8 cellular contexts compared by ENCODE assay signal in genomic region chr13:98144501-98145350, GRCh38. TPM values are rescaled to one million over a fixed set of nuclear protein-coding genes. Genes with fewer than 3 reads are reported as not detected.
DNase-seq lines count a peak whose midpoint lies in the region; ATAC-seq and TF ChIP-seq lines count a peak whose summit lies in the region.

No MANE protein-coding gene starts in this region.

- CTCF ChIA-PET in activated naive CD4-positive, alpha-beta T cell treated with anti-CD3 and anti-CD28 coated beads for 36 hours (lab: Charles Lee), result no interaction called here
- CTCF ChIA-PET in PC-3 (lab: Charles Lee), result no interaction called here

- 39 to 41% methylated on average over 17 of the region's 17 CpGs for WGBS in esophagus, 2 donors

- H3K36me3 ChIP-seq in PC-3 (ENCODE audit: low read depth, low read length) (no peaks in the 10 kb centered on the region), esophagus (ENCODE audit: control insufficient read depth in 2 of 2, insufficient read depth in 2 of 2, low read length in 1 of 2) (no peaks in the 10 kb centered on the region)

- no peaks in the 10 kb centered on the region for H3K9me3 Mint-ChIP-seq in activated naive CD4-positive, alpha-beta T cell treated with anti-CD3 and anti-CD28 coated beads for 36 hours
- no peaks in the 10 kb centered on the region for H3K9me3 Mint-ChIP-seq in activated naive CD4-positive, alpha-beta T cell treated with anti-CD3 and anti-CD28 coated beads, Interleukin-2, amount 50 U/mL, for 72 hours
- no peaks in the 10 kb centered on the region for H3K9me3 Mint-ChIP-seq in nephron

- intact Hi-C loops in activated naive CD4-positive, alpha-beta T cell treated with anti-CD3 and anti-CD28 coated beads for 36 hours (cut with micrococcal nuclease), result loop anchor here (5.0 kb wide), 1 partner anchor 528 kb away; no protein-coding TSS in a partner anchor
- intact Hi-C loops in PC-3 (cut with micrococcal nuclease), result loop anchor here (1.0 to 10.0 kb wide), 5 partner anchors 70 to 297 kb away; no protein-coding TSS in a partner anchor

- H3K4me3 Mint-ChIP-seq in activated naive CD4-positive, alpha-beta T cell treated with anti-CD3 and anti-CD28 coated beads for 36 hours, result peak overlapping the region; percentile 66
- H3K4me3 Mint-ChIP-seq in nephron, result peak overlapping the region; percentile 97 to 99 (median 97)

- H3K27ac ChIP-seq in PC-3 (ENCODE audit: low read length), result 0 out of 2 replicates have a peak overlapping the region, but pooled peaks have one; percentile 7
- no peak overlapping the region for H3K27ac ChIP-seq in esophagus (ENCODE audit: low read depth in 2 of 2, low read length in 1 of 2)

- no peaks in the 10 kb centered on the region for H3K36me3 Mint-ChIP-seq in activated naive CD4-positive, alpha-beta T cell treated with anti-CD3 and anti-CD28 coated beads for 36 hours (ENCODE audit: low read depth)
- H3K36me3 Mint-ChIP-seq in activated naive CD4-positive, alpha-beta T cell treated with anti-CD3 and anti-CD28 coated beads, Interleukin-2, amount 50 U/mL, for 72 hours, result no peaks in the 10 kb centered on the region
- H3K36me3 Mint-ChIP-seq in nephron (ENCODE audit: low read depth), result peaks cover 11% of the 10 kb centered on the region

- H3K9me3 ChIP-seq in PC-3 (ENCODE audit: low read length), result no peaks in the 10 kb centered on the region
- H3K9me3 ChIP-seq in esophagus (ENCODE audit: control insufficient read depth in 2 of 2, insufficient read depth in 1 of 2, low read depth in 1 of 2, low read length in 1 of 2), result no peaks in the 10 kb centered on the region

- H3F3A ChIP-seq in PC-3 (ENCODE audit: low read length, unreplicated experiment), result no peaks in the 10 kb centered on the region

- H3K9me2 ChIP-seq in PC-3 (replicated peaks; ENCODE audit: low read length), result no peaks in the 10 kb centered on the region

- TF ChIP-seq CTCF in PC-3 (conservative IDR thresholded peaks at IDR 0.05; ENCODE audit: low read depth, low read length), result peak; percentile 23; the same call in 1 of the 2 replicates
- peak in 1 of 3 experiments; percentile 10 for TF ChIP-seq CTCF in nephron (IDR thresholded peaks at IDR 0.05; ENCODE audit: unreplicated experiment in 3 of 3)

- BruUV-seq in PC-3 (replicated peaks; lab: Mats Ljungman, UMichigan), result no TSS peak

- no peak for DNase-seq in activated naive CD4-positive, alpha-beta T cell treated with anti-CD3 and anti-CD28 coated beads for 36 hours
- no peak for DNase-seq in activated naive CD4-positive, alpha-beta T cell treated with anti-CD3 and anti-CD28 coated beads, Interleukin-2, amount 50 U/mL, for 72 hours (ENCODE audit: low spot score in 2 of 2)
- peak; percentile 62 for DNase-seq in PC-3
- DNase-seq in stimulated activated CD4-positive, alpha-beta T cell treated with anti-CD3 and anti-CD28 coated beads, Interleukin-4, amount 100 ng/mL, for 1 hour, result no peak

- H3K27ac Mint-ChIP-seq in activated naive CD4-positive, alpha-beta T cell treated with anti-CD3 and anti-CD28 coated beads for 36 hours, result no peak overlapping the region
- H3K27ac Mint-ChIP-seq in activated naive CD4-positive, alpha-beta T cell treated with anti-CD3 and anti-CD28 coated beads, Interleukin-2, amount 50 U/mL, for 72 hours, result no peak overlapping the region
- H3K27ac Mint-ChIP-seq in nephron, result peak overlapping the region; percentile 96 to 99 (median 98)

- 0 out of 2 replicates have a peak, but pooled peaks cover 4% of the 10 kb centered on the region for H4K20me1 ChIP-seq in PC-3 (ENCODE audit: low read length)

- peaks cover 59% of the 10 kb centered on the region for H3K79me2 ChIP-seq in PC-3 (ENCODE audit: low read length)

- peak overlapping the region; percentile 76 for H2AFZ ChIP-seq in PC-3 (ENCODE audit: low read length)

- peaks cover 50% of the 10 kb centered on the region for H3K27me3 Mint-ChIP-seq in activated naive CD4-positive, alpha-beta T cell treated with anti-CD3 and anti-CD28 coated beads for 36 hours (ENCODE audit: low read depth)
- peaks cover 5% of the 10 kb centered on the region for H3K27me3 Mint-ChIP-seq in nephron (ENCODE audit: low read depth)

- peaks cover 9% of the 10 kb centered on the region for H3K4me1 Mint-ChIP-seq in activated naive CD4-positive, alpha-beta T cell treated with anti-CD3 and anti-CD28 coated beads for 36 hours (ENCODE audit: low read depth)
- peaks cover 49% of the 10 kb centered on the region for H3K4me1 Mint-ChIP-seq in nephron

- POLR2A ChIA-PET in PC-3 (lab: Charles Lee; ENCODE audit: unreplicated experiment), result no interaction called here

- no peak for ATAC-seq in activated naive CD4-positive, alpha-beta T cell treated with anti-CD3 and anti-CD28 coated beads, Interleukin-2, amount 50 U/mL, for 72 hours
- ATAC-seq in PC-3 (peak; percentile 16), HG02970 (IDR thresholded peaks at IDR 0.05; ENCODE audit: low FRiP score, unreplicated experiment) (no peak), HG03565 (IDR thresholded peaks at IDR 0.05; ENCODE audit: unreplicated experiment) (no peak)

- peak overlapping the region; percentile 75 for H3K9ac ChIP-seq in PC-3 (ENCODE audit: low read length)

- H3K4me1 ChIP-seq in PC-3 (ENCODE audit: insufficient read depth, low read length) (peaks cover 13% of the 10 kb centered on the region), esophagus (ENCODE audit: control insufficient read depth in 2 of 2, insufficient read depth in 2 of 2, low read length in 1 of 2) (peaks cover 3 to 4% of the 10 kb centered on the region in 2 donors)

- no peaks in the 10 kb centered on the region for H3K27me3 ChIP-seq in PC-3 (ENCODE audit: low read length)
- no peaks in the 10 kb centered on the region for H3K27me3 ChIP-seq in esophagus (ENCODE audit: control insufficient read depth in 1 of 2, insufficient read depth in 2 of 2, low read length in 2 of 2)

- H3K4me3 ChIP-seq in PC-3 (ENCODE audit: low read length) (peak overlapping the region; percentile 82), esophagus (ENCODE audit: low read depth in 1 of 2, low read length in 2 of 2) (peak overlapping the region; percentile 14 to 59)

- H3K4me2 ChIP-seq in PC-3 (ENCODE audit: low read length), result peak overlapping the region; percentile 97

RNA-seq across cellular contexts. Expression of gene FARP1, which starts 1.8 kb away (rescaled TPM):
- under 1 TPM; 0.27 to 0.38 TPM for total RNA-seq in activated naive CD4-positive, alpha-beta T cell treated with anti-CD3 and anti-CD28 coated beads for 36 hours
- total RNA-seq in activated naive CD4-positive, alpha-beta T cell treated with anti-CD3 and anti-CD28 coated beads, Interleukin-2, amount 50 U/mL, for 72 hours, result under 1 TPM; 0.58 to 0.61 TPM
- total RNA-seq in PC-3 (2014; rRNA removed), result 18.2 and 20.9 TPM in 2 replicates
- polyA plus RNA-seq in esophagus, result 1 to 10 TPM; 2.2 to 2.3 TPM

RNA-seq across cellular contexts. Expression of gene RNF113B, which starts 32.3 kb away (rescaled TPM):
- total RNA-seq in activated naive CD4-positive, alpha-beta T cell treated with anti-CD3 and anti-CD28 coated beads for 36 hours, result not detected
- total RNA-seq in activated naive CD4-positive, alpha-beta T cell treated with anti-CD3 and anti-CD28 coated beads, Interleukin-2, amount 50 U/mL, for 72 hours, result not detected
- total RNA-seq in PC-3 (2014; rRNA removed), result not detected in 2 replicates
- not detected for polyA plus RNA-seq in esophagus

Comparison
In these comparisons a context has a peak if more than half of its experiments do, and no peak if none do; other contexts are left out.
1. H3K27ac Mint-ChIP-seq: peak in nephron (3 of 3); none in activated naive CD4-positive, alpha-beta T cell treated with anti-CD3 and anti-CD28 coated beads for 36 hours (single experiment) and activated naive CD4-positive, alpha-beta T cell treated with anti-CD3 and anti-CD28 coated beads, Interleukin-2, amount 50 U/mL, for 72 hours (0 of 2).
2. RNA of gene FARP1, which starts 1.8 kb away (total RNA-seq): 18.2 to 20.9 TPM in PC-3; 0.58 to 0.61 TPM in activated naive CD4-positive, alpha-beta T cell treated with anti-CD3 and anti-CD28 coated beads, Interleukin-2, amount 50 U/mL, for 72 hours and 0.27 to 0.38 TPM in activated naive CD4-positive, alpha-beta T cell treated with anti-CD3 and anti-CD28 coated beads for 36 hours; every median in the first group is over 10 times any median in the second.